9 cellular contexts compared by ENCODE assay signal in the genomic region with DNA sequence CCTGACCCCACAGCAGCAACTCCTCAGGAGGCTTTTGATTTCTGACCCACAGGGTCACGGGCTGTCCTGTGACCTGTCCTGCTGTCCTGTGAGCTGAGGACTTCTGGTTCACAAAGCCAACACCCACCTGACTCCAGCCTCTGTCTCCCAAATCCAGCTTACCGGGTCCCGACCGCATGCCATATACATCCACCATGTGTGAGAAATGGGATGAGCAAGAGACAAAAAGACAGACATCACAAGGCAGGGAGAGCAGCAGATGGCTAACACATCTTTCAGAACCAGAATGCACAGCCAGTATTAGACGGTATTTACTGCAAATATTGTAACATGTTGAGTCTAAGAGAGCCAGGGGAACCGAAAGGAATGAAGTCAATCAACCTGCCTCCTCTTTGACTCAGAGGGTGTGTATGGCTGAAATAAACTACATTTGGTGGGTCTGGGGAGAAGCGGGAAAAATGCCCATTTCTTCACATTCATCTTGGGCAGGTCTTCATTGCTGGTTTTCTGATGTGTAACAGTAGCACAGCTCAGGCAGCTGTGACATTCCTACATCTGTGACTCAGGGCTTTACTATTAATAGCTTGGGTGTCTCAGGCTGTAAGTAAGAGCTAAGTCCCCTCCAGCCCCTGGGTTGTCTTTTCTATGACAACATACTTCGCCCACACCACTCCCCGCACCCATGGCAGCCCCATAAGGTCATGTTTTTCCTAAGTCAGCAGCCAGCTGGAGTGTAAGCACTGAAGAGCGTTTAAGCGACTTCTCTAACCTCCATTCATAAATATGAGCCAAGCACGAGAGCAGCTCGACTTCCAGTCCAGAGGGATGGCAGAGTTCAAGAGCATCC. TPM values are rescaled to one million over a fixed set of nuclear protein-coding genes. Genes with fewer than 3 reads are reported as not detected.
DNase-seq lines count a peak whose midpoint lies in the region; ATAC-seq, FAIRE-seq and TF ChIP-seq lines count a peak whose summit lies in the region.
"Had no signal": no experiment of that assay in that cellular context is flagged by ENCODE, and none has a peak within 500 bp of the region (broad histone marks: within the 10 kb centered on the region; RNA-seq: fewer than 3 reads in every experiment).

No MANE protein-coding gene starts in this region.

- TF ChIP-seq EP300 in A549 (IDR thresholded peaks at IDR 0.05), result no peak

- peak; percentile 46 for FAIRE-seq in A549 (lab: Jason Lieb, UNC)

- peak; percentile 70 to 80 for DNase-seq in A549 (ENCODE audit: low read depth in 1 of 2, low spot score in 1 of 2)
- no peak for DNase-seq in T-cell
- DNase-seq in glomerular visceral epithelial cell (ENCODE audit: extremely low spot score), result peak; percentile 97
- DNase-seq in NOMO-1 (lab: John Stamatoyannopoulos, UW; ENCODE audit: unreplicated experiment in 2 of 2), result no peak
- no peak for DNase-seq in midbrain (lab: John Stamatoyannopoulos, UW)
- DNase-seq in activated CD8-positive, alpha-beta memory T cell treated with anti-CD3 and anti-CD28 coated beads for 24 hours, result no peak

- peaks cover 54% of the 10 kb centered on the region for H3K4me1 ChIP-seq in A549
- peaks cover 16% of the 10 kb centered on the region for H3K4me1 ChIP-seq in rectal smooth muscle tissue (ENCODE audit: control insufficient read depth, insufficient read depth, low read length)

- no peak overlapping the region for H3K9ac ChIP-seq in rectal smooth muscle tissue (ENCODE audit: low read length)

- peak overlapping the region; percentile 81 for H3K4me2 ChIP-seq in A549

- POLR2A ChIA-PET in A549 (lab: Yijun Ruan, JAX), result interaction anchor here (0.6 kb wide), 1 partner anchor 155 kb away, joined by 4 read pairs; no protein-coding TSS in a partner anchor
- POLR2A ChIA-PET in T-cell (lab: Charles Lee), result no interaction called here

- TF ChIP-seq CTCF in A549 (IDR thresholded peaks at IDR 0.05), result no peak

- WGBS in A549 (ENCODE audit: missing lambda C conversion rate), result 19% methylated on average over 13 of the region's 13 CpGs

- H3K4me3 ChIP-seq in A549 (peak overlapping the region; percentile 58; the same call in 2 of the 3 replicates), rectal smooth muscle tissue (ENCODE audit: low read length) (peak overlapping the region; percentile 30)

- H3K27me3 Mint-ChIP-seq in T-cell, result peaks cover 52 to 53% of the 10 kb centered on the region in 2 donors

- no peaks in the 10 kb centered on the region for H3K27me3 ChIP-seq in rectal smooth muscle tissue (ENCODE audit: control insufficient read depth, insufficient read depth, low read length)

- H3K27ac ChIP-seq in A549, result peak overlapping the region; percentile 52 to 84
- peak overlapping the region; percentile 53 for H3K27ac ChIP-seq in rectal smooth muscle tissue (ENCODE audit: low read depth, low read length)

- no peak for TF ChIP-seq RAD21 in A549 (conservative IDR thresholded peaks at IDR 0.05 in 1 of 2, IDR thresholded peaks at IDR 0.05 in 1 of 2)

- peaks cover 18 to 25% (median 21%) of the 10 kb centered on the region in 3 donors for H3K4me1 Mint-ChIP-seq in T-cell

- ATAC-seq in A549 (peak; percentile 79 to 82), GM21529 (IDR thresholded peaks at IDR 0.05; ENCODE audit: unreplicated experiment) (peak; percentile 50), T-cell (replicated peaks in 1 of 4) (no peak)

- no peaks in the 10 kb centered on the region for H3K36me3 Mint-ChIP-seq in T-cell

- CTCF ChIA-PET in A549 (lab: Yijun Ruan, JAX), result interaction anchor here (0.8 to 5.2 kb wide), 7 partner anchors 9 to 189 kb away, joined by 3 to 26 read pairs (median 6); partner anchors contain the start of gene FHIP2A
- CTCF ChIA-PET in T-cell (lab: Charles Lee), result no interaction called here

- no peaks in the 10 kb centered on the region for H3K9me3 Mint-ChIP-seq in T-cell
- H3K9me3 Mint-ChIP-seq: activated naive CD4-positive, alpha-beta T cell treated with anti-CD3 and anti-CD28 coated beads, Interleukin-2, amount 50 U/mL, for 72 hours had no signal

- H3K27ac Mint-ChIP-seq in T-cell, result no peak overlapping the region
- H3K27ac Mint-ChIP-seq: activated naive CD4-positive, alpha-beta T cell treated with anti-CD3 and anti-CD28 coated beads, Interleukin-2, amount 50 U/mL, for 72 hours had no signal

- H3K4me3 Mint-ChIP-seq in T-cell, result peak overlapping the region in 2 of 3 donors; percentile 72 to 88

- no peaks in the 10 kb centered on the region for H3K9me3 ChIP-seq in A549

- no peak for TF ChIP-seq POLR2A in A549 (IDR thresholded peaks at IDR 0.05; ENCODE audit: low read length)

- H3K36me3 ChIP-seq in rectal smooth muscle tissue (ENCODE audit: control insufficient read depth, insufficient read depth, low read length), result no peaks in the 10 kb centered on the region

TF ChIP-seq in A549, 52 proteins besides CTCF, POLR2A, EP300 and RAD21:
- no peak for TF ChIP-seq POLR2AphosphoS2 (conservative IDR thresholded peaks at IDR 0.05; ENCODE audit: low read length)
- peak; percentile 43; the same call in 1 of the 2 replicates for TF ChIP-seq JUNB (IDR thresholded peaks at IDR 0.05)
- TF ChIP-seq FOSL2 (IDR thresholded peaks at IDR 0.05), result 0 out of 2 replicates have a peak, but pooled peaks have one; percentile 17
- peak; percentile 67 for TF ChIP-seq FOSL2 (CRISPR knock-in tag; IDR thresholded peaks at IDR 0.05)

RNA-seq across cellular contexts. Expression of gene ABLIM1, which starts 25.0 kb away (rescaled TPM):
- 70.2 and 77.8 TPM in 2 replicates for polyA plus RNA-seq in A549 (2011; rRNA removed)
- 11.6 and 14.7 TPM in 2 replicates for polyA plus RNA-seq in A549 (2012; cell fraction: cytosol; rRNA removed)
- 9.7 and 12.1 TPM in 2 replicates for polyA plus RNA-seq in A549 (2012; cell fraction: nucleus; rRNA removed)
- polyA plus RNA-seq in A549 (2017; fragmentation: RNase III; extraction: RNeasy Plus Mini Kit Qiagen cat#74134 plus additional on column Dnase treatment), result 21.4 to 23.2 TPM (median 22.0 TPM) in 3 replicates
- polyA minus RNA-seq in A549 (2011; rRNA and poly(A)+ RNA removed), result 114 and 167 TPM in 2 replicates
- 100 to 1,000 TPM; 212 to 311 (median 266) TPM for total RNA-seq in T-cell

Comparison
In these comparisons a context has a peak if more than half of its experiments do, and no peak if none do; other contexts are left out.
1. ATAC-seq: peak in A549 (2 of 2) and GM21529 (single experiment); none in T-cell (0 of 4).
2. DNase-seq: peak in A549 (2 of 2) and glomerular visceral epithelial cell (single experiment); none in T-cell (0 of 34), NOMO-1 (0 of 2), midbrain (single experiment) and activated CD8-positive, alpha-beta memory T cell treated with anti-CD3 and anti-CD28 coated beads for 24 hours (single experiment).